Comparison of ENCODE assay signal across 8 cellular contexts in genomic region chr11:57638005-57638760, GRCh38. TPM values are rescaled to one million over a fixed set of nuclear protein-coding genes. Genes with fewer than 3 reads are reported as not detected.
A peak's percentile ranks its signal among the peaks of the same experiment; 100 is the strongest.
DNase-seq lines count a peak whose midpoint lies in the region; ATAC-seq, FAIRE-seq and TF ChIP-seq lines count a peak whose summit lies in the region.

No MANE protein-coding gene starts in this region.

- in situ Hi-C loops in SK-MEL-5 (cut with HindIII; ENCODE audit: low pct_unique_long_range_greater_than_20kb, low sequenced_read_pairs), result no loop called here

- DNase-seq in SK-MEL-5 (ENCODE audit: low read depth, low spot score) (peak; percentile 81), lower lobe of right lung (peak; percentile 72), stromal cell of bone marrow (ENCODE audit: low read depth) (peak; percentile 81)

- TF ChIP-seq CTCF in lower lobe of right lung (IDR thresholded peaks at IDR 0.05), result no peak

- H3K36me3 ChIP-seq in HUES6 (ENCODE audit: control insufficient read depth, insufficient read depth, low read length), result peaks cover 30% of the 10 kb centered on the region
- no peaks in the 10 kb centered on the region for H3K36me3 ChIP-seq in endocrine pancreas (ENCODE audit: control insufficient read depth, insufficient read depth, low read length)
- no peaks in the 10 kb centered on the region for H3K36me3 ChIP-seq in lower lobe of right lung

- H3K4me1 ChIP-seq in HUES6 (ENCODE audit: control insufficient read depth, insufficient read depth, low read length) (peaks cover 38% of the 10 kb centered on the region), endocrine pancreas (ENCODE audit: control insufficient read depth, insufficient read depth, low read length) (no peaks in the 10 kb centered on the region), lower lobe of right lung (peaks cover 29% of the 10 kb centered on the region)

- ATAC-seq in lower lobe of right lung (peak; percentile 90 to 96), GM21717 (IDR thresholded peaks at IDR 0.05; ENCODE audit: unreplicated experiment) (no peak), HG03159 (IDR thresholded peaks at IDR 0.05; ENCODE audit: unreplicated experiment) (no peak)

- peak overlapping the region; percentile 100 for H3K27ac ChIP-seq in HUES6 (ENCODE audit: low read depth, low read length)
- peak overlapping the region; percentile 84 for H3K27ac ChIP-seq in lower lobe of right lung

- peak overlapping the region; percentile 96 for H3K4me3 ChIP-seq in HUES6 (ENCODE audit: low read depth, low read length)
- H3K4me3 ChIP-seq in endocrine pancreas (ENCODE audit: control insufficient read depth, insufficient read depth, low read length), result no peak overlapping the region
- H3K4me3 ChIP-seq in lower lobe of right lung, result peak overlapping the region; percentile 73

- intact Hi-C loops in lower lobe of right lung (cut with DNase I), result no loop called here

- peak; percentile 93 for FAIRE-seq in G401.6 (lab: Jason Lieb, UNC)

- H3K9me3 ChIP-seq in HUES6 (ENCODE audit: control insufficient read depth, insufficient read depth, low read depth, low read length), result no peaks in the 10 kb centered on the region
- H3K9me3 ChIP-seq in endocrine pancreas (ENCODE audit: control insufficient read depth, low read length), result no peaks in the 10 kb centered on the region
- H3K9me3 ChIP-seq in lower lobe of right lung, result no peaks in the 10 kb centered on the region

- H3K9ac ChIP-seq in HUES6 (ENCODE audit: low read length), result peak overlapping the region; percentile 99
- H3K9ac ChIP-seq in endocrine pancreas (ENCODE audit: control insufficient read depth, insufficient read depth, low read length), result peak overlapping the region; percentile 48

- no peaks in the 10 kb centered on the region for H3K27me3 ChIP-seq in HUES6 (ENCODE audit: control insufficient read depth, insufficient read depth, low read length)
- H3K27me3 ChIP-seq in endocrine pancreas (ENCODE audit: control insufficient read depth, insufficient read depth, low read length), result no peaks in the 10 kb centered on the region
- H3K27me3 ChIP-seq in lower lobe of right lung (ENCODE audit: low read depth), result no peaks in the 10 kb centered on the region

RNA-seq across cellular contexts. Expression of gene YPEL4, which starts 11.5 kb away (rescaled TPM):
- 4.5 and 5.3 TPM in 2 replicates for total RNA-seq in SK-MEL-5 (2014; rRNA removed; shearing (Covaris generic))
- 3.8 and 4.7 TPM in 2 replicates for polyA plus RNA-seq in SK-MEL-5 (2015; cell fraction: cytosol; rRNA removed)
- 17.6 and 23.8 TPM in 2 replicates for polyA plus RNA-seq in SK-MEL-5 (2015; cell fraction: nucleus; rRNA removed)
- total RNA-seq in lower lobe of right lung, result 3.1 TPM

RNA-seq across cellular contexts. Expression of gene CLP1, which starts 19.4 kb away (rescaled TPM):
- 17.8 and 19.2 TPM in 2 replicates for total RNA-seq in SK-MEL-5 (2014; rRNA removed; shearing (Covaris generic))
- 12.1 and 12.3 TPM in 2 replicates for polyA plus RNA-seq in SK-MEL-5 (2015; cell fraction: cytosol; rRNA removed)
- 5.9 and 6.7 TPM in 2 replicates for polyA plus RNA-seq in SK-MEL-5 (2015; cell fraction: nucleus; rRNA removed)
- 12.5 TPM for total RNA-seq in lower lobe of right lung

RNA-seq across cellular contexts. Expression of gene ZDHHC5, which starts 29.7 kb away (rescaled TPM):
- 28.7 and 30.4 TPM in 2 replicates for total RNA-seq in SK-MEL-5 (2014; rRNA removed; shearing (Covaris generic))
- polyA plus RNA-seq in SK-MEL-5 (2015; cell fraction: cytosol; rRNA removed), result 52.6 and 66.2 TPM in 2 replicates
- polyA plus RNA-seq in SK-MEL-5 (2015; cell fraction: nucleus; rRNA removed), result 38.8 and 53.4 TPM in 2 replicates
- 64.4 TPM for total RNA-seq in lower lobe of right lung

RNA-seq across cellular contexts. Expression of gene SERPING1, which starts 40.7 kb away (rescaled TPM):
- total RNA-seq in SK-MEL-5 (2014; rRNA removed; shearing (Covaris generic)), result not detected in 2 replicates
- 0.23 TPM in 1 of 2 replicates, not detected in the other for polyA plus RNA-seq in SK-MEL-5 (2015; cell fraction: cytosol; rRNA removed)
- polyA plus RNA-seq in SK-MEL-5 (2015; cell fraction: nucleus; rRNA removed), result not detected in 2 replicates
- total RNA-seq in lower lobe of right lung, result 471 TPM

Comparison
In these comparisons a context has a peak if more than half of its experiments do, and no peak if none do; other contexts are left out.
1. ATAC-seq: peak in lower lobe of right lung (2 of 2); none in GM21717 (single experiment) and HG03159 (single experiment).
2. Peak in every context shown above with its lines, with median percentiles within 50 percentile points of each other: DNase-seq.